Comparison of ENCODE assay signal across 8 cellular contexts in genomic region chr3:75579981-75580782, GRCh38.
DNase-seq lines count a peak whose midpoint lies in the region; ATAC-seq and TF ChIP-seq lines count a peak whose summit lies in the region.
"Not testable (repeated sequence)": the region's sequence is repeated elsewhere in the genome, so short reads cannot be mapped to it uniquely, and the experiment has no call there.

No MANE protein-coding gene starts in this region.

- not testable (repeated sequence) for H3K4me1 ChIP-seq in aorta (ENCODE audit: control insufficient read depth in 1 of 2, insufficient read depth in 2 of 2, low read length in 2 of 2)

- not testable (repeated sequence) for H3K4me3 Mint-ChIP-seq in activated naive CD8-positive, alpha-beta T cell treated with anti-CD3 and anti-CD28 coated beads, Interleukin-2, amount 50 U/mL, for 24 hours; memory B cell

- H3K27me3 Mint-ChIP-seq in activated naive CD8-positive, alpha-beta T cell treated with anti-CD3 and anti-CD28 coated beads, Interleukin-2, amount 50 U/mL, for 24 hours: peaks cover 39% of the 10 kb centered on the region
- not testable (repeated sequence) for H3K27me3 Mint-ChIP-seq in memory B cell

- H3K27me3 ChIP-seq in aorta (ENCODE audit: control insufficient read depth in 1 of 2, insufficient read depth in 2 of 2, low read length in 1 of 2): not testable (repeated sequence)

- not testable (repeated sequence) for DNase-seq in GM12865 (ENCODE audit: low read depth)
- DNase-seq in NCI-H1105 treated with DMSO at 0.1 percent for 48 hours (lab: John Stamatoyannopoulos, UW) (peak; percentile 10), fibroblast of villous mesenchyme (ENCODE audit: low read depth) (peak; percentile 0), memory B cell (ENCODE audit: low spot score in 2 of 2) (peak; percentile 29 to 64), aorta (peak; percentile 49 to 86)
- peak; percentile 63 for DNase-seq in activated CD4-positive, CD25-positive, alpha-beta regulatory T cell treated with anti-CD3 and anti-CD28 coated beads, Interleukin-2, amount 50 U/mL, for 72 hours
- peak; percentile 62 for DNase-seq in activated naive CD8-positive, alpha-beta T cell treated with anti-CD3 and anti-CD28 coated beads, Interleukin-2, amount 50 U/mL, for 24 hours
- peak; percentile 57 for DNase-seq in stimulated activated CD4-positive, alpha-beta T cell treated with anti-CD3 and anti-CD28 coated beads, Interleukin-12 subunit alpha, Interleukin-12 subunit beta, amount 100 ng/mL, for 4 hours

- 4 to 5% methylated on average over 44 to 67 of the region's 67 CpGs for WGBS in aorta, 2 donors

- TF ChIP-seq CTCF in GM12865 (IDR thresholded peaks at IDR 0.05; ENCODE audit: insufficient read depth, low read depth, low read length, missing control alignments): peak; percentile 41
- TF ChIP-seq CTCF in fibroblast of villous mesenchyme (IDR thresholded peaks at IDR 0.05; ENCODE audit: insufficient read depth, low read depth, low read length): peak; percentile 25

- H3K36me3 ChIP-seq in aorta (ENCODE audit: control insufficient read depth in 1 of 2, insufficient read depth in 2 of 2, low read length in 1 of 2): not testable (repeated sequence)

- not testable (repeated sequence) for H3K9me3 ChIP-seq in aorta (ENCODE audit: control insufficient read depth, low read length)

- intact Hi-C loops in aorta (cut with DNase I): loop anchor here in 1 of 2 donors (10.0 kb wide), 1 partner anchor 285 kb away; no protein-coding TSS in a partner anchor

- peak; percentile 69 for ATAC-seq in activated naive CD8-positive, alpha-beta T cell treated with anti-CD3 and anti-CD28 coated beads, Interleukin-2, amount 50 U/mL, for 24 hours
- ATAC-seq in memory B cell (ENCODE audit: low read depth); aorta (ENCODE audit: low FRiP score): not testable (repeated sequence)

- not testable (repeated sequence) for H3K36me3 Mint-ChIP-seq in activated naive CD8-positive, alpha-beta T cell treated with anti-CD3 and anti-CD28 coated beads, Interleukin-2, amount 50 U/mL, for 24 hours (ENCODE audit: low read depth); memory B cell

- not testable (repeated sequence) for H3K9me3 Mint-ChIP-seq in activated naive CD8-positive, alpha-beta T cell treated with anti-CD3 and anti-CD28 coated beads, Interleukin-2, amount 50 U/mL, for 24 hours; memory B cell

- not testable (repeated sequence) for H3K4me3 ChIP-seq in GM12865 (ENCODE audit: low read depth, low read length)
- H3K4me3 ChIP-seq in fibroblast of villous mesenchyme (ENCODE audit: low read depth, low read length) (peak overlapping the region; percentile 47), aorta (ENCODE audit: low read length in 2 of 2) (peak overlapping the region in 1 of 2 donors; percentile 4)

- not testable (repeated sequence) for H3K4me1 Mint-ChIP-seq in activated naive CD8-positive, alpha-beta T cell treated with anti-CD3 and anti-CD28 coated beads, Interleukin-2, amount 50 U/mL, for 24 hours; memory B cell

- not testable (repeated sequence) for H3K27ac Mint-ChIP-seq in activated naive CD8-positive, alpha-beta T cell treated with anti-CD3 and anti-CD28 coated beads, Interleukin-2, amount 50 U/mL, for 24 hours; memory B cell

- H3K27ac ChIP-seq in aorta (ENCODE audit: low read depth in 1 of 2, low read length in 2 of 2): not testable (repeated sequence)
